9 cellular contexts compared by ENCODE assay signal in the genomic region with DNA sequence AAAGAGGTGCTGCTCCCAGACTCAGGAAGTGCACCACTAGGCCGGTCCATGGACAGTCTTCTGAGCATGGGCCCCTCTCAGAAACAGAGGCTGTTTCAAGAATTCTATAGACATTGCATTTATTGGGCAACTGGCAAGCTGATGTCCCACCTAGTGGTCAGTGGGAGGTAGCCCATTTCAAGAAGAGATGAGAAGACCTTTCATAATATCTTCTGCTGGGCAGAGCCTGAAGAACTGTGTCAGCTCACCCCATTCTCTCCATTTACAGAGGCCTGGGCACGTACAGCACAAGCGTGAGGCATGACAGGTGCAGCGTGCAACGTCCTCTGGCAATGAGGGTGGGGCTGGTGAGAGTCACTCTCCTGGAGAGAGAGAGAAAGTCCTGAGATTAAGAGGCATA.
DNase-seq lines count a peak whose midpoint lies in the region; ATAC-seq and TF ChIP-seq lines count a peak whose summit lies in the region.
"Had no signal": no experiment of that assay in that cellular context is flagged by ENCODE, and none has a peak within 500 bp of the region (broad histone marks: within the 10 kb centered on the region; RNA-seq: fewer than 3 reads in every experiment).

No MANE protein-coding gene starts in this region.

- H3K27ac Mint-ChIP-seq in CD14-positive monocyte = no peak overlapping the region
- H3K27ac Mint-ChIP-seq: memory B cell had no signal

- no peaks in the 10 kb centered on the region for H3K4me1 Mint-ChIP-seq in CD14-positive monocyte
- H3K4me1 Mint-ChIP-seq: memory B cell had no signal

- peaks cover 0 to 3% (median 1%) of the 10 kb centered on the region in 3 donors for H3K27me3 Mint-ChIP-seq in CD14-positive monocyte (ENCODE audit: low read depth in 3 of 3)

- peaks cover 6 to 18% (median 16%) of the 10 kb centered on the region in 7 donors for H3K9me3 Mint-ChIP-seq in CD14-positive monocyte

- ATAC-seq in psoas muscle (peak; percentile 76 to 89 (median 86)), GM21390 (IDR thresholded peaks at IDR 0.05; ENCODE audit: unreplicated experiment) (no peak)

- no peaks in the 10 kb centered on the region for H3K36me3 Mint-ChIP-seq in CD14-positive monocyte

- no peak overlapping the region for H3K4me3 ChIP-seq in SJCRH30
- no peak overlapping the region for H3K4me3 ChIP-seq in fibroblast of mammary gland (ENCODE audit: control insufficient read depth, low read depth, low read length)
- H3K4me3 ChIP-seq in psoas muscle = no peak overlapping the region

- DNase-seq in CD14-positive monocyte (ENCODE audit: low spot score) (no peak), HCEC 1CT (peak; percentile 70), SJCRH30 (peak; percentile 50 to 73), fibroblast of mammary gland (ENCODE audit: low read depth) (peak; percentile 73), psoas muscle (no peak), NCI-H1048 (lab: John Stamatoyannopoulos, UW) (no peak), NCI-H128 (lab: John Stamatoyannopoulos, UW; ENCODE audit: unreplicated experiment) (no peak)

- intact Hi-C loops in CD14-positive monocyte (cut with micrococcal nuclease) (no loop called here), psoas muscle (cut with DNase I) (no loop called here)

- H3K4me3 Mint-ChIP-seq in CD14-positive monocyte = no peak overlapping the region
- H3K4me3 Mint-ChIP-seq: memory B cell had no signal

- peaks cover 21% of the 10 kb centered on the region for H3K4me1 ChIP-seq in SJCRH30
- H3K4me1 ChIP-seq in psoas muscle = no peaks in the 10 kb centered on the region

- H3K27me3 ChIP-seq in SJCRH30 = no peaks in the 10 kb centered on the region
- H3K27me3 ChIP-seq in psoas muscle (ENCODE audit: insufficient read depth in 3 of 3, low read length in 2 of 3) = no peaks in the 10 kb centered on the region

- H3K27ac ChIP-seq in SJCRH30 (no peak overlapping the region), psoas muscle (peak overlapping the region; percentile 55)

- peak; percentile 33 for TF ChIP-seq CTCF in CD14-positive monocyte (IDR thresholded peaks at IDR 0.05)
- TF ChIP-seq CTCF in fibroblast of mammary gland (conservative IDR thresholded peaks at IDR 0.05; ENCODE audit: control insufficient read depth, insufficient read depth, low read depth, low read length) = peak; percentile 81
- TF ChIP-seq CTCF in psoas muscle (IDR thresholded peaks at IDR 0.05) = peak; percentile 69

- H3K36me3 ChIP-seq in SJCRH30 = no peaks in the 10 kb centered on the region
- H3K36me3 ChIP-seq in psoas muscle (ENCODE audit: insufficient read depth in 1 of 2, low read depth in 1 of 2) = no peaks in the 10 kb centered on the region

- peaks cover 17% of the 10 kb centered on the region for H3K9me3 ChIP-seq in SJCRH30 (replicated peaks)
- peaks cover 13% of the 10 kb centered on the region for H3K9me3 ChIP-seq in psoas muscle

- 21 to 35% (median 23%) methylated on average over 5 of the region's 5 CpGs for WGBS in psoas muscle, 3 donors

Comparison
In these comparisons a context has a peak if more than half of its experiments do, and no peak if none do; other contexts are left out.
1. DNase-seq: peak in HCEC 1CT (single experiment), SJCRH30 (2 of 2) and fibroblast of mammary gland (single experiment); none in CD14-positive monocyte (single experiment), psoas muscle (0 of 2), NCI-H1048 (single experiment) and NCI-H128 (single experiment).
2. Peak in every context shown above with its lines, with median percentiles within 50 percentile points of each other: CTCF ChIP-seq.